Comparison of ENCODE assay signal across 11 cellular contexts in the genomic region with DNA sequence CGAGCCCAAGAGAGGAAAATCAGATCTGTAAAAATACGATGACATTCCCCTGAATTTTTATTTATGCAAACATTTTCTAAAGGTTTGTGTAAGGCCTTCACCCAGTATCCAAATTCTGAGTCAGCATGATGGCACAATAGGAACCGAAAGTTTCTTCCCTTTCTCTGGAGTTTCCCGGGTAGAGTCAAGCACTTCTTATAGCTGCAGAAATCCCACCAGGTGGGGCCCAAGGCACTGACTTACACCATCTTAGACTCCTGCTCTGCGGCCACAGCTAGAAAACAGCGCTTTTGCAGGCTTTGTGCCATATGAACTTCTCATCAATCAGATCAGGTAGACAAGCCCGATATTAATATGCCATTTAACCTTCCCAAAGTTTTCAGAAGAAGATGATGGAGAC. TPM values are rescaled to one million over a fixed set of nuclear protein-coding genes. Genes with fewer than 3 reads are reported as not detected.
DNase-seq lines count a peak whose midpoint lies in the region; ATAC-seq lines count a peak whose summit lies in the region.
"Had no signal": no experiment of that assay in that cellular context is flagged by ENCODE, and none has a peak within 500 bp of the region (broad histone marks: within the 10 kb centered on the region; RNA-seq: fewer than 3 reads in every experiment).

No MANE protein-coding gene starts in this region.

- H3K9me3 ChIP-seq in neuronal stem cell (replicated peaks in 1 of 2; ENCODE audit: control insufficient read depth in 2 of 2, insufficient read depth in 1 of 2, low read depth in 1 of 2, low read length in 2 of 2), result peaks cover 0 to 2% of the 10 kb centered on the region in 2 donors
- H3K9me3 ChIP-seq: esophagus muscularis mucosa, left ventricle myocardium inferior had no signal

- H3K4me1 ChIP-seq in neuronal stem cell (ENCODE audit: control insufficient read depth in 2 of 2, insufficient read depth in 1 of 2, low read depth in 1 of 2, low read length in 2 of 2), result no peaks in the 10 kb centered on the region
- H3K4me1 ChIP-seq: esophagus muscularis mucosa, left ventricle myocardium inferior had no signal

- no peaks in the 10 kb centered on the region for H3K27me3 ChIP-seq in neuronal stem cell (ENCODE audit: control insufficient read depth in 3 of 3, insufficient read depth in 3 of 3, low read depth in 1 of 3, low read length in 3 of 3)

- no peaks in the 10 kb centered on the region for H3K36me3 ChIP-seq in neuronal stem cell (replicated peaks in 1 of 2; ENCODE audit: control insufficient read depth in 2 of 2, insufficient read depth in 2 of 2, low read length in 2 of 2)
- H3K36me3 ChIP-seq: esophagus muscularis mucosa, left ventricle myocardium inferior had no signal

- H3K4me2 ChIP-seq in neuronal stem cell (ENCODE audit: insufficient read depth, low read length, poor library complexity, severe bottlenecking), result no peak overlapping the region

- no peak overlapping the region for H4K8ac ChIP-seq in neuronal stem cell (ENCODE audit: low read depth, low read length)

- DNase-seq in M059J (ENCODE audit: low read depth), result peak; percentile 51
- peak; percentile 64 for DNase-seq in astrocyte of the hippocampus (ENCODE audit: low read depth, low spot score)
- DNase-seq in neuronal stem cell (ENCODE audit: low spot score), result peak; percentile 18
- DNase-seq in NCI-H345 treated with DMSO at 0.1 percent for 48 hours (lab: John Stamatoyannopoulos, UW; ENCODE audit: unreplicated experiment), result no peak
- DNase-seq in NCI-H1092 (lab: John Stamatoyannopoulos, UW), result no peak
- DNase-seq: left ventricle myocardium inferior, NCI-H1930, SHP77 had no signal

- ATAC-seq in GM18868 (IDR thresholded peaks at IDR 0.05; ENCODE audit: unreplicated experiment) (peak; percentile 80), GM19397 (IDR thresholded peaks at IDR 0.05; ENCODE audit: unreplicated experiment) (no peak)

- no peak overlapping the region for H2BK5ac ChIP-seq in neuronal stem cell (ENCODE audit: low read length)

- H3K4ac ChIP-seq in neuronal stem cell (ENCODE audit: low read length), result no peak overlapping the region

- H2BK12ac ChIP-seq in neuronal stem cell (ENCODE audit: low read length), result no peak overlapping the region

- no peak overlapping the region for H3K18ac ChIP-seq in neuronal stem cell (ENCODE audit: low read length)

- H2BK120ac ChIP-seq in neuronal stem cell (ENCODE audit: low read depth, low read length), result no peak overlapping the region

- no peak overlapping the region for H2AK5ac ChIP-seq in neuronal stem cell (ENCODE audit: low read depth, low read length)

- no peak overlapping the region for H3K14ac ChIP-seq in neuronal stem cell (ENCODE audit: low read length)

- no peak overlapping the region for H3K23ac ChIP-seq in neuronal stem cell (ENCODE audit: low read depth, low read length, poor library complexity)

- no peak overlapping the region for H2AFZ ChIP-seq in neuronal stem cell (ENCODE audit: low read length)

- no peak overlapping the region for H3K4me3 ChIP-seq in neuronal stem cell (ENCODE audit: low read length in 2 of 2)
- H3K4me3 ChIP-seq: esophagus muscularis mucosa, left ventricle myocardium inferior had no signal

- H3K27ac ChIP-seq in neuronal stem cell (replicated peaks; ENCODE audit: low read length), result no peak overlapping the region
- H3K27ac ChIP-seq: esophagus muscularis mucosa, left ventricle myocardium inferior had no signal

- no peak overlapping the region for H3K9ac ChIP-seq in neuronal stem cell (ENCODE audit: low read depth, low read length, poor library complexity)

- no peaks in the 10 kb centered on the region for H3K79me1 ChIP-seq in neuronal stem cell (ENCODE audit: low read depth, low read length)

- H2BK15ac ChIP-seq in neuronal stem cell (ENCODE audit: low read length), result no peak overlapping the region

- WGBS in neuronal stem cell (ENCODE audit: extremely low coverage in 2 of 2, insufficient read length in 2 of 2, insufficient replicate concordance in 1 of 2), 2 donors, result no CpG with 5 or more reads among the region's 7 CpGs

- H4K91ac ChIP-seq in neuronal stem cell (ENCODE audit: low read depth, low read length, poor library complexity), result no peak overlapping the region

RNA-seq across cellular contexts. Expression of a gene that starts 13.4 kb away (rescaled TPM):
- 12.4 and 13.1 TPM in 2 replicates for total RNA-seq in M059J (2014; rRNA removed; shearing (Covaris generic))
- 17.2 TPM for polyA plus RNA-seq in neuronal stem cell (2013, experiment 1 of 2)
- 17.0 TPM for polyA plus RNA-seq in neuronal stem cell (2013, experiment 2 of 2)

Comparison
In these comparisons a context has a peak if more than half of its experiments do, and no peak if none do; other contexts are left out.
1. DNase-seq: peak in M059J (single experiment), astrocyte of the hippocampus (single experiment) and neuronal stem cell (single experiment); none in NCI-H345 treated with DMSO at 0.1 percent for 48 hours (single experiment) and NCI-H1092 (single experiment).